ENCODE assay signal across 10 cellular contexts in genomic region chr3:53056442-53056841, GRCh38. TPM values are rescaled to one million over a fixed set of nuclear protein-coding genes. Genes with fewer than 3 reads are reported as not detected.
DNase-seq lines count a peak whose midpoint lies in the region; ATAC-seq and TF ChIP-seq lines count a peak whose summit lies in the region.
"Had no signal": no experiment of that assay in that cellular context is flagged by ENCODE, and none has a peak within 500 bp of the region (broad histone marks: within the 10 kb centered on the region; RNA-seq: fewer than 3 reads in every experiment).

No MANE protein-coding gene starts in this region.

- TF ChIP-seq CTCF in chondrocyte (IDR thresholded peaks at IDR 0.05): peak; percentile 46

- no peaks in the 10 kb centered on the region for H3K36me3 Mint-ChIP-seq in chondrocyte (ENCODE audit: low read depth)
- H3K36me3 Mint-ChIP-seq in activated T-helper 2 cell treated with anti-CD3 and anti-CD28 coated beads, Interferon-gamma antibody, Interleukin-2, Interleukin-4, amounts not matched to agents 10 μg/mL and 5 μg/mL and 100 μg/mL, durations not matched to agents 14 hours and 24 hours and 36 hours (ENCODE audit: low read depth): no peaks in the 10 kb centered on the region
- H3K36me3 Mint-ChIP-seq: activated naive CD8-positive, alpha-beta T cell had no signal

- H3K27me3 Mint-ChIP-seq in chondrocyte (ENCODE audit: low read depth): peaks cover 5% of the 10 kb centered on the region
- peaks cover 10% of the 10 kb centered on the region for H3K27me3 Mint-ChIP-seq in activated T-helper 2 cell treated with anti-CD3 and anti-CD28 coated beads, Interferon-gamma antibody, Interleukin-2, Interleukin-4, amounts not matched to agents 10 μg/mL and 5 μg/mL and 100 μg/mL, durations not matched to agents 14 hours and 24 hours and 36 hours (ENCODE audit: low read depth)
- H3K27me3 Mint-ChIP-seq: activated naive CD8-positive, alpha-beta T cell had no signal

- H3K4me1 Mint-ChIP-seq in chondrocyte (ENCODE audit: low read depth): no peaks in the 10 kb centered on the region
- H3K4me1 Mint-ChIP-seq in activated T-helper 2 cell treated with anti-CD3 and anti-CD28 coated beads, Interferon-gamma antibody, Interleukin-2, Interleukin-4, amounts not matched to agents 10 μg/mL and 5 μg/mL and 100 μg/mL, durations not matched to agents 14 hours and 24 hours and 36 hours (ENCODE audit: low read depth): no peaks in the 10 kb centered on the region

- H3K4me3 Mint-ChIP-seq in chondrocyte (ENCODE audit: unreplicated experiment): no peak overlapping the region
- H3K4me3 Mint-ChIP-seq in activated T-helper 2 cell treated with anti-CD3 and anti-CD28 coated beads, Interferon-gamma antibody, Interleukin-2, Interleukin-4, amounts not matched to agents 10 μg/mL and 5 μg/mL and 100 μg/mL, durations not matched to agents 14 hours and 24 hours and 36 hours (ENCODE audit: low read depth): no peak overlapping the region
- H3K4me3 Mint-ChIP-seq: activated naive CD8-positive, alpha-beta T cell had no signal

- no peaks in the 10 kb centered on the region for H3K9me3 Mint-ChIP-seq in chondrocyte (ENCODE audit: low read depth)
- H3K9me3 Mint-ChIP-seq in activated T-helper 2 cell treated with anti-CD3 and anti-CD28 coated beads, Interferon-gamma antibody, Interleukin-2, Interleukin-4, amounts not matched to agents 10 μg/mL and 5 μg/mL and 100 μg/mL, durations not matched to agents 14 hours and 24 hours and 36 hours: no peaks in the 10 kb centered on the region

- intact Hi-C loops in activated T-helper 2 cell treated with anti-CD3 and anti-CD28 coated beads, Interferon-gamma antibody, Interleukin-2, Interleukin-4, amounts not matched to agents 10 μg/mL and 5 μg/mL and 100 μg/mL, durations not matched to agents 14 hours and 24 hours and 36 hours (cut with micrococcal nuclease): no loop called here

- no peak for ATAC-seq in activated CD4-positive, CD25-positive, alpha-beta regulatory T cell treated with anti-CD3 and anti-CD28 coated beads, Interleukin-2, amount 50 U/mL, for 24 hours
- ATAC-seq in HG02885 (IDR thresholded peaks at IDR 0.05; ENCODE audit: poor library complexity, unreplicated experiment): no peak

- H3K27ac Mint-ChIP-seq in chondrocyte (ENCODE audit: unreplicated experiment): no peak overlapping the region
- no peak overlapping the region for H3K27ac Mint-ChIP-seq in activated T-helper 2 cell treated with anti-CD3 and anti-CD28 coated beads, Interferon-gamma antibody, Interleukin-2, Interleukin-4, amounts not matched to agents 10 μg/mL and 5 μg/mL and 100 μg/mL, durations not matched to agents 14 hours and 24 hours and 36 hours
- H3K27ac Mint-ChIP-seq: activated naive CD8-positive, alpha-beta T cell had no signal

- DNase-seq in activated CD4-positive, CD25-positive, alpha-beta regulatory T cell treated with anti-CD3 and anti-CD28 coated beads, Interleukin-2, amount 50 U/mL, for 72 hours: peak; percentile 18
- DNase-seq in M059J (ENCODE audit: low read depth) (peak; percentile 44), chondrocyte (ENCODE audit: low spot score) (no peak), renal cortical epithelial cell (ENCODE audit: low read depth) (peak; percentile 26)
- no peak for DNase-seq in central memory CD4-positive, alpha-beta T cell
- no peak for DNase-seq in activated T-helper 2 cell treated with anti-CD3 and anti-CD28 coated beads, Interferon-gamma antibody, Interleukin-2, Interleukin-4, amounts not matched to agents 10 μg/mL and 5 μg/mL and 100 μg/mL, durations not matched to agents 14 hours and 24 hours and 36 hours (ENCODE audit: low spot score)
- DNase-seq: hippocampal formation had no signal

RNA-seq across cellular contexts. Expression of gene SFMBT1, which starts 10.6 kb away (rescaled TPM):
- 16.1 and 17.7 TPM in 2 replicates for total RNA-seq in M059J (2014; rRNA removed; shearing (Covaris generic))
- 8.4 to 9.0 TPM (median 8.4 TPM) in 3 replicates for total RNA-seq in chondrocyte
- total RNA-seq in renal cortical epithelial cell: 6.0 and 12.0 TPM in 2 replicates
- 23.4 and 24.3 TPM in 2 replicates for total RNA-seq in activated T-helper 2 cell treated with anti-CD3 and anti-CD28 coated beads, Interferon-gamma antibody, Interleukin-2, Interleukin-4, amounts not matched to agents 10 μg/mL and 5 μg/mL and 100 μg/mL, durations not matched to agents 14 hours and 24 hours and 36 hours

Comparison
In these comparisons a context has a peak if more than half of its experiments do, and no peak if none do; other contexts are left out.
1. DNase-seq: peak in activated CD4-positive, CD25-positive, alpha-beta regulatory T cell treated with anti-CD3 and anti-CD28 coated beads, Interleukin-2, amount 50 U/mL, for 72 hours (single experiment), M059J (single experiment) and renal cortical epithelial cell (single experiment); none in chondrocyte (single experiment), central memory CD4-positive, alpha-beta T cell (single experiment) and activated T-helper 2 cell treated with anti-CD3 and anti-CD28 coated beads, Interferon-gamma antibody, Interleukin-2, Interleukin-4, amounts not matched to agents 10 μg/mL and 5 μg/mL and 100 μg/mL, durations not matched to agents 14 hours and 24 hours and 36 hours (single experiment).